In the genomic region with DNA sequence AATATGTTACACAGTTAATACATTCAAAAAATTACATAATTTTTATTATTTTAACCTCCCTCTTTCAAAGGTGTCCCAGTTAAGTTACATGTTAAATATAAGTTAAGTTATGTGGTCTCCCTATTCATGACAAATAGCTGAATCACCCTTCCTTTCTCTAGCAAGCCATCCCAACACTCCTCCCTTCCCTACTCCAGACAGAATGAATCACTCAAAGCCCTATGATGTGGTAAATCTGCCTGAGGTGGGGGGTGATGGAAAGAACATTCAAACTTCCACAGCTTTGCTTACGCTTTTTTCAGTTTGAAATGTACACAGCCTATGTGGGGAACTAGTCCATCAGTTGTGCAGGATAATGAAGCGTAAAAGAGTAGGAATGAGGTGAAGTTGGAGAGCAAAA, we compare ENCODE assay signal across 13 cellular contexts.
DNase-seq lines count a peak whose midpoint lies in the region; ATAC-seq, FAIRE-seq and TF ChIP-seq lines count a peak whose summit lies in the region.
"Had no signal": no experiment of that assay in that cellular context is flagged by ENCODE, and none has a peak within 500 bp of the region (broad histone marks: within the 10 kb centered on the region; RNA-seq: fewer than 3 reads in every experiment).

No MANE protein-coding gene starts in this region.

- H3K18ac ChIP-seq in H1 (ENCODE audit: extremely low read depth, low read length) (no peak overlapping the region), neuronal stem cell (ENCODE audit: low read length) (no peak overlapping the region)

- H3K9ac ChIP-seq in PC-3 (ENCODE audit: low read length): no peak overlapping the region
- no peak overlapping the region for H3K9ac ChIP-seq in H1 (replicated peaks in 1 of 4; ENCODE audit: extremely low read depth in 1 of 4, low read depth in 3 of 4, low read length in 3 of 4)
- H3K9ac ChIP-seq in neuronal stem cell (ENCODE audit: low read depth, low read length, poor library complexity): no peak overlapping the region
- H3K9ac ChIP-seq in kidney (ENCODE audit: low read length in 2 of 2): no peak overlapping the region

- H3K79me1 ChIP-seq in H1 (ENCODE audit: low read depth, low read length) (no peaks in the 10 kb centered on the region), neuronal stem cell (ENCODE audit: low read depth, low read length) (no peaks in the 10 kb centered on the region)

- TF ChIP-seq RAD21 in H1 (IDR thresholded peaks at IDR 0.05 in 1 of 2, conservative IDR thresholded peaks at IDR 0.05 in 1 of 2; ENCODE audit: low read depth in 2 of 2, low read length in 2 of 2): no peak

- H4K20me1 ChIP-seq in PC-3 (ENCODE audit: low read length): no peaks in the 10 kb centered on the region
- H4K20me1 ChIP-seq in H1 (replicated peaks in 1 of 2; ENCODE audit: control insufficient read depth in 1 of 2, insufficient read depth in 2 of 2, low read length in 2 of 2): no peaks in the 10 kb centered on the region

- no peak overlapping the region for H3K56ac ChIP-seq in H1 (replicated peaks; ENCODE audit: insufficient read length, low read depth, low read length)

- H3K27me3 ChIP-seq in PC-3 (ENCODE audit: low read length): no peaks in the 10 kb centered on the region
- H3K27me3 ChIP-seq in H1 (replicated peaks in 1 of 4; ENCODE audit: control insufficient read depth in 3 of 4, extremely low read depth in 1 of 4, insufficient read depth in 3 of 4, low read length in 3 of 4): no peaks in the 10 kb centered on the region
- H3K27me3 ChIP-seq in neuronal stem cell (ENCODE audit: control insufficient read depth in 3 of 3, insufficient read depth in 3 of 3, low read depth in 1 of 3, low read length in 3 of 3): no peaks in the 10 kb centered on the region

- H2BK5ac ChIP-seq in H1 (ENCODE audit: low read depth, low read length) (no peak overlapping the region), neuronal stem cell (ENCODE audit: low read length) (no peak overlapping the region)

- TF ChIP-seq POLR2A in H1 (IDR thresholded peaks at IDR 0.05; ENCODE audit: control extremely low read depth in 1 of 2, low read depth in 2 of 2, low read length in 2 of 2): no peak

- no peak overlapping the region for H3K27ac ChIP-seq in PC-3 (ENCODE audit: low read length)
- H3K27ac ChIP-seq in H1 (ENCODE audit: low read depth, low read length): no peak overlapping the region
- no peak overlapping the region for H3K27ac ChIP-seq in neuronal stem cell (replicated peaks; ENCODE audit: low read length)
- no peak overlapping the region for H3K27ac ChIP-seq in kidney (ENCODE audit: low read depth in 2 of 2, low read length in 2 of 2)
- H3K27ac ChIP-seq: lower lobe of right lung had no signal

- H3K79me2 ChIP-seq in PC-3 (ENCODE audit: low read length) (no peaks in the 10 kb centered on the region), H1 (ENCODE audit: control insufficient read depth in 1 of 2, insufficient read depth in 2 of 2, low read length in 2 of 2) (no peaks in the 10 kb centered on the region)

- BruUV-seq in PC-3 (replicated peaks; lab: Mats Ljungman, UMichigan): no TSS peak

- no peaks in the 10 kb centered on the region for H3K9me2 ChIP-seq in PC-3 (replicated peaks; ENCODE audit: low read length)

- H3K23me2 ChIP-seq in H1 (ENCODE audit: low read depth, low read length): no peaks in the 10 kb centered on the region

- H3K4ac ChIP-seq in H1 (replicated peaks; ENCODE audit: insufficient read length, low read depth, low read length) (no peak overlapping the region), neuronal stem cell (ENCODE audit: low read length) (no peak overlapping the region)

- DNase-seq in GM04503 (ENCODE audit: low read depth): peak; percentile 57
- peak; percentile 91 for DNase-seq in PC-3
- no peak for DNase-seq in H1 (ENCODE audit: low read depth in 1 of 2, low spot score in 2 of 2)
- no peak for DNase-seq in neuronal stem cell (ENCODE audit: low spot score)
- no peak for DNase-seq in HuH-7 (ENCODE audit: low spot score)
- DNase-seq in kidney: no peak
- DNase-seq: activated CD8-positive, alpha-beta memory T cell treated with anti-CD3 and anti-CD28 coated beads, Interleukin-2, amount 10 ng/mL, durations not matched to agents 7 days and 5 days; cortex of kidney; lower lobe of right lung; NCI-H1930; small intestine had no signal

- no peak overlapping the region for H2BK15ac ChIP-seq in H1 (ENCODE audit: low read length)
- H2BK15ac ChIP-seq in neuronal stem cell (ENCODE audit: low read length): no peak overlapping the region

- no peak overlapping the region for H2BK120ac ChIP-seq in H1 (replicated peaks; ENCODE audit: low read depth, low read length)
- no peak overlapping the region for H2BK120ac ChIP-seq in neuronal stem cell (ENCODE audit: low read depth, low read length)

- WGBS in H1 (ENCODE audit: extremely low coverage in 1 of 2, insufficient coverage in 1 of 2, insufficient read length in 1 of 2, insufficient replicate concordance in 2 of 2, low coverage in 1 of 2, low lambda C conversion rate in 2 of 2, missing lambda C conversion rate in 1 of 2), 2 experiments: 83% methylated on average over 2 of the region's 2 CpGs; no CpG with 5 or more reads in 1 of the 2 experiments
- no CpG with 5 or more reads among the region's 2 CpGs for WGBS in neuronal stem cell (ENCODE audit: extremely low coverage in 2 of 2, insufficient read length in 2 of 2, insufficient replicate concordance in 1 of 2), 2 donors

- TF ChIP-seq CTCF in PC-3 (conservative IDR thresholded peaks at IDR 0.05; ENCODE audit: low read depth, low read length) (no peak), H1 (IDR thresholded peaks at IDR 0.05; ENCODE audit: control extremely low read depth in 1 of 3, insufficient read depth in 1 of 3, low read depth in 1 of 3, low read length in 3 of 3) (no peak), kidney (IDR thresholded peaks at IDR 0.05; ENCODE audit: borderline replicate concordance, extremely low read depth, insufficient read depth) (no peak)

- FAIRE-seq in H1 (lab: Jason Lieb, UNC): no peak
- FAIRE-seq in kidney (lab: Jason Lieb, UNC): no peak

- H3K23ac ChIP-seq in H1 (ENCODE audit: insufficient read length): no peak overlapping the region
- no peak overlapping the region for H3K23ac ChIP-seq in neuronal stem cell (ENCODE audit: low read depth, low read length, poor library complexity)

- H2AK5ac ChIP-seq in H1 (ENCODE audit: low read depth, low read length): no peak overlapping the region
- no peak overlapping the region for H2AK5ac ChIP-seq in neuronal stem cell (ENCODE audit: low read depth, low read length)

- H2AFZ ChIP-seq in PC-3 (ENCODE audit: low read length): no peak overlapping the region
- H2AFZ ChIP-seq in H1 (ENCODE audit: low read length): peak overlapping the region; percentile 28; the same call in 1 of the 2 replicates
- peak overlapping the region; percentile 70 for H2AFZ ChIP-seq in neuronal stem cell (ENCODE audit: low read length)

- H4K91ac ChIP-seq in H1 (replicated peaks; ENCODE audit: insufficient read length, low read length) (no peak overlapping the region), neuronal stem cell (ENCODE audit: low read depth, low read length, poor library complexity) (no peak overlapping the region)

- H4K8ac ChIP-seq in H1 (ENCODE audit: extremely low read depth, insufficient read depth, low read length) (no peak overlapping the region), neuronal stem cell (ENCODE audit: low read depth, low read length) (no peak overlapping the region)

- no peak overlapping the region; the same call in 1 of the 2 replicates for H3K4me3 ChIP-seq in PC-3 (ENCODE audit: low read length)
- H3K4me3 ChIP-seq in H1 (ENCODE audit: extremely low read depth in 1 of 4, insufficient read depth in 2 of 4, low read depth in 3 of 4, low read length in 4 of 4): no peak overlapping the region
- no peak overlapping the region for H3K4me3 ChIP-seq in neuronal stem cell (ENCODE audit: low read length in 2 of 2)
- no peak overlapping the region for H3K4me3 ChIP-seq in kidney (ENCODE audit: low read length in 2 of 2)
- H3K4me3 ChIP-seq: lower lobe of right lung had no signal

- H3K4me1 ChIP-seq in PC-3 (ENCODE audit: insufficient read depth, low read length) (peaks cover 27% of the 10 kb centered on the region), H1 (replicated peaks in 1 of 4; ENCODE audit: control insufficient read depth in 3 of 4, insufficient read depth in 4 of 4, low read length in 3 of 4) (peaks cover 0 to 9% (median 0%) of the 10 kb centered on the region in 4 experiments; a peak in 4 of 7 replicates), neuronal stem cell (ENCODE audit: control insufficient read depth in 2 of 2, insufficient read depth in 1 of 2, low read depth in 1 of 2, low read length in 2 of 2) (peaks cover 6 to 14% of the 10 kb centered on the region in 2 donors), kidney (ENCODE audit: control insufficient read depth in 1 of 2, insufficient read depth in 1 of 2, low read depth in 1 of 2, low read length in 2 of 2) (peaks cover 0 to 3% of the 10 kb centered on the region in 2 donors)
- H3K4me1 ChIP-seq: lower lobe of right lung had no signal

- no peak overlapping the region for H3K14ac ChIP-seq in H1 (ENCODE audit: insufficient read length)
- no peak overlapping the region for H3K14ac ChIP-seq in neuronal stem cell (ENCODE audit: low read length)

- TF ChIP-seq EP300 in H1 (IDR thresholded peaks at IDR 0.05; ENCODE audit: borderline replicate concordance in 1 of 2, low read depth in 2 of 2, low read length in 2 of 2): no peak

- intact Hi-C loops in PC-3 (cut with micrococcal nuclease) (loop anchor here (1.0 to 5.0 kb wide), 2 partner anchors 58 to 223 kb away; no protein-coding TSS in a partner anchor), kidney (cut with DNase I) (no loop called here)

- no peaks in the 10 kb centered on the region for H3F3A ChIP-seq in PC-3 (ENCODE audit: low read length, unreplicated experiment)

- POLR2A ChIA-PET in PC-3 (lab: Charles Lee; ENCODE audit: unreplicated experiment) (interaction anchor here (0.6 kb wide), 2 partner anchors 105 to 203 kb away, joined by 3 to 4 read pairs; no protein-coding TSS in a partner anchor), H1 (lab: Charles Lee; ENCODE audit: partially characterized antibody) (no interaction called here)

- H4K5ac ChIP-seq in H1 (ENCODE audit: insufficient read length, low read depth, low read length): no peak overlapping the region

- ATAC-seq in PC-3: peak; percentile 94
- ATAC-seq in GM21360 (IDR thresholded peaks at IDR 0.05; ENCODE audit: unreplicated experiment): no peak
- ATAC-seq in HG03432 (IDR thresholded peaks at IDR 0.05; ENCODE audit: unreplicated experiment): no peak
- ATAC-seq: activated CD8-positive, alpha-beta memory T cell treated with anti-CD3 and anti-CD28 coated beads, Interleukin-2, amount 10 ng/mL, durations not matched to agents 7 days and 5 days; lower lobe of right lung had no signal

- no peaks in the 10 kb centered on the region for H3K36me3 ChIP-seq in PC-3 (ENCODE audit: low read depth, low read length)
- no peaks in the 10 kb centered on the region for H3K36me3 ChIP-seq in H1 (ENCODE audit: control insufficient read depth in 2 of 4, insufficient read depth in 4 of 4, low read length in 3 of 4)
- H3K36me3 ChIP-seq in neuronal stem cell (replicated peaks in 1 of 2; ENCODE audit: control insufficient read depth in 2 of 2, insufficient read depth in 2 of 2, low read length in 2 of 2): no peaks in the 10 kb centered on the region
- H3K36me3 ChIP-seq in kidney (ENCODE audit: control insufficient read depth in 1 of 2, insufficient read depth in 2 of 2, low read length in 2 of 2): no peaks in the 10 kb centered on the region
- H3K36me3 ChIP-seq: lower lobe of right lung had no signal

- H2BK12ac ChIP-seq in H1 (ENCODE audit: low read depth, low read length) (no peak overlapping the region), neuronal stem cell (ENCODE audit: low read length) (no peak overlapping the region)

- CTCF ChIA-PET in PC-3 (lab: Charles Lee): interaction anchor here (0.5 kb wide), 1 partner anchor 174 kb away, joined by 11 read pairs; no protein-coding TSS in a partner anchor
- CTCF ChIA-PET in H1 (lab: Charles Lee; ENCODE audit: partially characterized antibody): interaction anchor here (0.9 to 1.4 kb wide), 2 partner anchors 230 to 311 kb away, joined by 3 to 5 read pairs; no protein-coding TSS in a partner anchor

- H3K4me2 ChIP-seq in PC-3 (ENCODE audit: low read length) (peak overlapping the region; percentile 54), H1 (ENCODE audit: insufficient read depth in 1 of 2, low read depth in 2 of 2, low read length in 2 of 2) (no peak overlapping the region), neuronal stem cell (ENCODE audit: insufficient read depth, low read length, poor library complexity, severe bottlenecking) (no peak overlapping the region)

- H3K9me3 ChIP-seq in PC-3 (ENCODE audit: low read length): no peaks in the 10 kb centered on the region
- H3K9me3 ChIP-seq in H1 (ENCODE audit: insufficient read depth in 2 of 2, low read depth in 1 of 2, low read length in 1 of 2): no peaks in the 10 kb centered on the region
- H3K9me3 ChIP-seq in neuronal stem cell (replicated peaks in 1 of 2; ENCODE audit: control insufficient read depth in 2 of 2, insufficient read depth in 1 of 2, low read depth in 1 of 2, low read length in 2 of 2): no peaks in the 10 kb centered on the region
- no peaks in the 10 kb centered on the region for H3K9me3 ChIP-seq in kidney (ENCODE audit: control insufficient read depth in 1 of 2, low read length in 2 of 2)
- H3K9me3 ChIP-seq: lower lobe of right lung had no signal

- H2BK20ac ChIP-seq in H1 (ENCODE audit: low read length): no peak overlapping the region

Comparison
In these comparisons a context has a peak if more than half of its experiments do, and no peak if none do; other contexts are left out.
1. DNase-seq: peak in GM04503 (single experiment) and PC-3 (single experiment); none in H1 (0 of 2), neuronal stem cell (single experiment), HuH-7 (single experiment) and kidney (single experiment).